In the genomic region with DNA sequence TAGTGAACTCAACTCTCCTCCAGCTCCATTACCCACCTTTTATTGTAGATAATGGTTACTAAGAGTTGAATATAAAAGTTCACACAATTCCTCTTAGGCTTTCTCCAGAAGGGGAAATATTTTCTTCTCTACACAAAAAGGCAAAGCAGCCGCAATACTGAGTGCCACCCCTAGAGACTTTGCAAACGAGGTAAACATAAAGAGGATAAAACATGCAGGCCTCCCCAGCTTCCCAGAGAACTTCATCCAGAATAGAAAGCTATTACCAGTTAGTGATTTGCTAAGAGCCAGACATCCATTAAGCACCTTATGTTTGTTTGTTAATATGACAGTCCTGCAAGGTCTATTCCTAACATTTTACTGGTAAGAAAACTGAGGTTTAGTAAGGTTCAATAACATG, we compare ENCODE assay signal across 1 cellular context.
A peak's percentile ranks its signal among the peaks of the same experiment; 100 is the strongest.
TF ChIP-seq lines count a peak whose summit lies in the region.

No MANE protein-coding gene starts in this region.

TF ChIP-seq in K562, 482 proteins besides CTCF, POLR2A, EP300 and RAD21:
- TF ChIP-seq POLR3G (IDR thresholded peaks at IDR 0.05; ENCODE audit: extremely low read depth, insufficient read length, insufficient replicate concordance) (no peak), HNRNPUL1 (IDR thresholded peaks at IDR 0.05; ENCODE audit: low read length) (no peak), ZKSCAN8 (CRISPR knock-in tag; IDR thresholded peaks at IDR 0.05) (peak; percentile 92)
- TF ChIP-seq, protein P1, sequence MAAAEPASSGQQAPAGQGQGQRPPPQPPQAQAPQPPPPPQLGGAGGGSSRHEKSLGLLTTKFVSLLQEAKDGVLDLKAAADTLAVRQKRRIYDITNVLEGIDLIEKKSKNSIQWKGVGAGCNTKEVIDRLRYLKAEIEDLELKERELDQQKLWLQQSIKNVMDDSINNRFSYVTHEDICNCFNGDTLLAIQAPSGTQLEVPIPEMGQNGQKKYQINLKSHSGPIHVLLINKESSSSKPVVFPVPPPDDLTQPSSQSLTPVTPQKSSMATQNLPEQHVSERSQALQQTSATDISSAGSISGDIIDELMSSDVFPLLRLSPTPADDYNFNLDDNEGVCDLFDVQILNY (CRISPR knock-in tag; IDR thresholded peaks at IDR 0.05), result no peak
- TF ChIP-seq, protein P2, sequence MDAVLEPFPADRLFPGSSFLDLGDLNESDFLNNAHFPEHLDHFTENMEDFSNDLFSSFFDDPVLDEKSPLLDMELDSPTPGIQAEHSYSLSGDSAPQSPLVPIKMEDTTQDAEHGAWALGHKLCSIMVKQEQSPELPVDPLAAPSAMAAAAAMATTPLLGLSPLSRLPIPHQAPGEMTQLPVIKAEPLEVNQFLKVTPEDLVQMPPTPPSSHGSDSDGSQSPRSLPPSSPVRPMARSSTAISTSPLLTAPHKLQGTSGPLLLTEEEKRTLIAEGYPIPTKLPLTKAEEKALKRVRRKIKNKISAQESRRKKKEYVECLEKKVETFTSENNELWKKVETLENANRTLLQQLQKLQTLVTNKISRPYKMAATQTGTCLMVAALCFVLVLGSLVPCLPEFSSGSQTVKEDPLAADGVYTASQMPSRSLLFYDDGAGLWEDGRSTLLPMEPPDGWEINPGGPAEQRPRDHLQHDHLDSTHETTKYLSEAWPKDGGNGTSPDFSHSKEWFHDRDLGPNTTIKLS (IDR thresholded peaks at IDR 0.05; ENCODE audit: borderline replicate concordance, low read depth), result no peak
